2 cellular contexts compared by ENCODE assay signal in the genomic region with DNA sequence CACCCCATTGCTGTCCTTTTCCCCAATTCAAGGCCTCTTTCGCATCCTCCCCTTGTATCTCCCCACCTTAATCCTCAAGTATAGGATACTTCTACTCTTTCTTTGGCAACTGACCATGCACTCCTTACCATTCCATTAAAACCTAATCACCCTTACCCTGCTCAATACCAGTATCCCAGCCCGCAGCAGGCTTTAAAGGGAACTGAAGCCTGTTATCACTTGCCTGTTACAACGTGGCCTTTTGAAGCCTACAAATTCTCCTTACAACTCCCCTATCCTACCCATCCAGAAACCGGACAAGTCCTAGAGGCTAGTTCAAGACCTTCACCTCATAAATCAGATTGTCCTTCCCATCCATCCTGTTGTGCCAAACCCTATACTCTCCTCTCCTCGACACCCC.
TF ChIP-seq lines count a peak whose summit lies in the region.

No MANE protein-coding gene starts in this region.

TF ChIP-seq in K562, 482 proteins besides CTCF, POLR2A, EP300 and RAD21:
- TF ChIP-seq, protein P1, sequence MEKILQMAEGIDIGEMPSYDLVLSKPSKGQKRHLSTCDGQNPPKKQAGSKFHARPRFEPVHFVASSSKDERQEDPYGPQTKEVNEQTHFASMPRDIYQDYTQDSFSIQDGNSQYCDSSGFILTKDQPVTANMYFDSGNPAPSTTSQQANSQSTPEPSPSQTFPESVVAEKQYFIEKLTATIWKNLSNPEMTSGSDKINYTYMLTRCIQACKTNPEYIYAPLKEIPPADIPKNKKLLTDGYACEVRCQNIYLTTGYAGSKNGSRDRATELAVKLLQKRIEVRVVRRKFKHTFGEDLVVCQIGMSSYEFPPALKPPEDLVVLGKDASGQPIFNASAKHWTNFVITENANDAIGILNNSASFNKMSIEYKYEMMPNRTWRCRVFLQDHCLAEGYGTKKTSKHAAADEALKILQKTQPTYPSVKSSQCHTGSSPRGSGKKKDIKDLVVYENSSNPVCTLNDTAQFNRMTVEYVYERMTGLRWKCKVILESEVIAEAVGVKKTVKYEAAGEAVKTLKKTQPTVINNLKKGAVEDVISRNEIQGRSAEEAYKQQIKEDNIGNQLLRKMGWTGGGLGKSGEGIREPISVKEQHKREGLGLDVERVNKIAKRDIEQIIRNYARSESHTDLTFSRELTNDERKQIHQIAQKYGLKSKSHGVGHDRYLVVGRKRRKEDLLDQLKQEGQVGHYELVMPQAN (IDR thresholded peaks at IDR 0.05; ENCODE audit: borderline replicate concordance) = 0 out of 2 replicates have a peak, but pooled peaks have one; percentile 22
- TF ChIP-seq KAT8 (IDR thresholded peaks at IDR 0.05; ENCODE audit: low read depth) = no peak
TF ChIP-seq in K562: peak in this region for 1.

TF ChIP-seq in HepG2, 621 proteins besides CTCF, POLR2A, EP300 and RAD21:
- TF ChIP-seq HOXA5 (CRISPR knock-in tag; IDR thresholded peaks at IDR 0.05) (no peak), CHCHD3 (CRISPR knock-in tag; IDR thresholded peaks at IDR 0.05) (no peak), ZNF264 (CRISPR knock-in tag; IDR thresholded peaks at IDR 0.05) (no peak), REXO4 (CRISPR knock-in tag; IDR thresholded peaks at IDR 0.05; ENCODE audit: borderline replicate concordance) (no peak), ZNF317 (CRISPR knock-in tag; IDR thresholded peaks at IDR 0.05) (no peak), THAP11 (CRISPR knock-in tag; IDR thresholded peaks at IDR 0.05) (no peak), ZMYM4 (CRISPR knock-in tag; IDR thresholded peaks at IDR 0.05) (no peak), ZNF792 (CRISPR knock-in tag; IDR thresholded peaks at IDR 0.05) (no peak), SKI (IDR thresholded peaks at IDR 0.05; ENCODE audit: partially characterized antibody) (no peak), FOXJ3 (CRISPR knock-in tag; IDR thresholded peaks at IDR 0.05; ENCODE audit: borderline replicate concordance) (no peak), ESRRA (CRISPR knock-in tag; IDR thresholded peaks at IDR 0.05; ENCODE audit: low read depth) (no peak), RFX3 (CRISPR knock-in tag; IDR thresholded peaks at IDR 0.05) (no peak), TEAD2 (CRISPR knock-in tag; IDR thresholded peaks at IDR 0.05) (no peak), ZNF484 (CRISPR knock-in tag; IDR thresholded peaks at IDR 0.05; ENCODE audit: borderline replicate concordance, low read depth) (no peak), FOXP1 (IDR thresholded peaks at IDR 0.05) (no peak), FOXP1 (CRISPR knock-in tag; IDR thresholded peaks at IDR 0.05) (no peak), ZSCAN12 (CRISPR knock-in tag; IDR thresholded peaks at IDR 0.05) (no peak)
- TF ChIP-seq, protein P2, sequence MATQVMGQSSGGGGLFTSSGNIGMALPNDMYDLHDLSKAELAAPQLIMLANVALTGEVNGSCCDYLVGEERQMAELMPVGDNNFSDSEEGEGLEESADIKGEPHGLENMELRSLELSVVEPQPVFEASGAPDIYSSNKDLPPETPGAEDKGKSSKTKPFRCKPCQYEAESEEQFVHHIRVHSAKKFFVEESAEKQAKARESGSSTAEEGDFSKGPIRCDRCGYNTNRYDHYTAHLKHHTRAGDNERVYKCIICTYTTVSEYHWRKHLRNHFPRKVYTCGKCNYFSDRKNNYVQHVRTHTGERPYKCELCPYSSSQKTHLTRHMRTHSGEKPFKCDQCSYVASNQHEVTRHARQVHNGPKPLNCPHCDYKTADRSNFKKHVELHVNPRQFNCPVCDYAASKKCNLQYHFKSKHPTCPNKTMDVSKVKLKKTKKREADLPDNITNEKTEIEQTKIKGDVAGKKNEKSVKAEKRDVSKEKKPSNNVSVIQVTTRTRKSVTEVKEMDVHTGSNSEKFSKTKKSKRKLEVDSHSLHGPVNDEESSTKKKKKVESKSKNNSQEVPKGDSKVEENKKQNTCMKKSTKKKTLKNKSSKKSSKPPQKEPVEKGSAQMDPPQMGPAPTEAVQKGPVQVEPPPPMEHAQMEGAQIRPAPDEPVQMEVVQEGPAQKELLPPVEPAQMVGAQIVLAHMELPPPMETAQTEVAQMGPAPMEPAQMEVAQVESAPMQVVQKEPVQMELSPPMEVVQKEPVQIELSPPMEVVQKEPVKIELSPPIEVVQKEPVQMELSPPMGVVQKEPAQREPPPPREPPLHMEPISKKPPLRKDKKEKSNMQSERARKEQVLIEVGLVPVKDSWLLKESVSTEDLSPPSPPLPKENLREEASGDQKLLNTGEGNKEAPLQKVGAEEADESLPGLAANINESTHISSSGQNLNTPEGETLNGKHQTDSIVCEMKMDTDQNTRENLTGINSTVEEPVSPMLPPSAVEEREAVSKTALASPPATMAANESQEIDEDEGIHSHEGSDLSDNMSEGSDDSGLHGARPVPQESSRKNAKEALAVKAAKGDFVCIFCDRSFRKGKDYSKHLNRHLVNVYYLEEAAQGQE (IDR thresholded peaks at IDR 0.05; ENCODE audit: borderline replicate concordance in 1 of 2, low read depth in 1 of 2, low read length in 2 of 2) = no peak
- TF ChIP-seq, protein P3, sequence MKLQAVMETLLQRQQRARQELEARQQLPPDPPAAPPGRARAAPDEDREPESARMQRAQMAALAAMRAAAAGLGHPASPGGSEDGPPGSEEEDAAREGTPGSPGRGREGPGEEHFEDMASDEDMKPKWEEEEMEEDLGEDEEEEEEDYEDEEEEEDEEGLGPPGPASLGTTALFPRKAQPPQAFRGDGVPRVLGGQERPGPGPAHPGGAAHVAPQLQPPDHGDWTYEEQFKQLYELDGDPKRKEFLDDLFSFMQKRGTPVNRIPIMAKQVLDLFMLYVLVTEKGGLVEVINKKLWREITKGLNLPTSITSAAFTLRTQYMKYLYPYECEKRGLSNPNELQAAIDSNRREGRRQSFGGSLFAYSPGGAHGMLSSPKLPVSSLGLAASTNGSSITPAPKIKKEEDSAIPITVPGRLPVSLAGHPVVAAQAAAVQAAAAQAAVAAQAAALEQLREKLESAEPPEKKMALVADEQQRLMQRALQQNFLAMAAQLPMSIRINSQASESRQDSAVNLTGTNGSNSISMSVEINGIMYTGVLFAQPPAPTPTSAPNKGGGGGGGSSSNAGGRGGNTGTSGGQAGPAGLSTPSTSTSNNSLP (IDR thresholded peaks at IDR 0.05; ENCODE audit: low read depth, low read length) = no peak
- TF ChIP-seq, protein P4, sequence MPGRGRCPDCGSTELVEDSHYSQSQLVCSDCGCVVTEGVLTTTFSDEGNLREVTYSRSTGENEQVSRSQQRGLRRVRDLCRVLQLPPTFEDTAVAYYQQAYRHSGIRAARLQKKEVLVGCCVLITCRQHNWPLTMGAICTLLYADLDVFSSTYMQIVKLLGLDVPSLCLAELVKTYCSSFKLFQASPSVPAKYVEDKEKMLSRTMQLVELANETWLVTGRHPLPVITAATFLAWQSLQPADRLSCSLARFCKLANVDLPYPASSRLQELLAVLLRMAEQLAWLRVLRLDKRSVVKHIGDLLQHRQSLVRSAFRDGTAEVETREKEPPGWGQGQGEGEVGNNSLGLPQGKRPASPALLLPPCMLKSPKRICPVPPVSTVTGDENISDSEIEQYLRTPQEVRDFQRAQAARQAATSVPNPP (CRISPR knock-in tag; IDR thresholded peaks at IDR 0.05) = no peak
